Comparison of ENCODE assay signal across 8 cellular contexts in the genomic region with DNA sequence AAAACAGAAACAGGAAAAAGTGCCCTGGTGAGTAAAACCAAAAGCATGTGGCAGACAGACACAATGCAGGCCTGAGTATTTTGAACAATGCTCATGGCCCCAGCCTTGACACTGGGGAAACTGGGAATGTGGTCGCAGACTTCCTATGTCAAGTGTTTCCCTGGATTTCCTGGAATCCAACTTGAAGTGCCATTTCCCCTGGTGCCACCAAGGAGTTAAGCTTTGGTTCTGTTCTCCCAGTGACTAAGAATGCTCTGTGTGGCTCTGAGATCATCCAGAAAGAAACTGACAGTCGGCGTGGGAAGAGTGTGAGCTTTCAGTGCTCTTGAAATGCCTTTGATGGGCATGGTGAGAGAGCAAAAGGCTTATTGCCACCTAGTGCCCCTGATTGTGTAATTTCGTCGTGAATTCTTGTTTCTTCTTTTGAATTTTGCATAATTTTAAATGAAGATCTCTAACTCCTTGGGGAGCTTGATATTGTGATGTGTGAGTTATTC.
DNase-seq lines count a peak whose midpoint lies in the region; ATAC-seq and TF ChIP-seq lines count a peak whose summit lies in the region.

No MANE protein-coding gene starts in this region.

- no peak overlapping the region for H3K18ac ChIP-seq in neuronal stem cell (ENCODE audit: low read length)

- H3K9ac ChIP-seq in BLaER1 treated with 17β-estradiol and CSF1 and Interleukin-3, amounts not matched to agents 10 nM and 100 nM, result no peak overlapping the region; a peak in 2 of 22 replicates
- no peak overlapping the region for H3K9ac ChIP-seq in neuronal stem cell (ENCODE audit: low read depth, low read length, poor library complexity)

- peak overlapping the region; percentile 60 for H2AFZ ChIP-seq in neuronal stem cell (ENCODE audit: low read length)

- no peak overlapping the region for H2BK12ac ChIP-seq in neuronal stem cell (ENCODE audit: low read length)

- H3K36me3 ChIP-seq in BLaER1 treated with 17β-estradiol and CSF1 and Interleukin-3, amounts not matched to agents 10 nM and 100 nM, result no peaks in the 10 kb centered on the region
- H3K36me3 ChIP-seq in neuronal stem cell (replicated peaks in 1 of 2; ENCODE audit: control insufficient read depth in 2 of 2, insufficient read depth in 2 of 2, low read length in 2 of 2) (no peaks in the 10 kb centered on the region), uterus (no peaks in the 10 kb centered on the region)

- H2BK5ac ChIP-seq in neuronal stem cell (ENCODE audit: low read length), result no peak overlapping the region

- peak overlapping the region in 6 of 11 experiments; percentile 5 to 47 (median 27); a peak in 6 of 22 replicates for H3K27ac ChIP-seq in BLaER1 treated with 17β-estradiol and CSF1 and Interleukin-3, amounts not matched to agents 10 nM and 100 nM
- no peak overlapping the region for H3K27ac ChIP-seq in neuronal stem cell (replicated peaks; ENCODE audit: low read length)
- peak overlapping the region; percentile 86 to 94 for H3K27ac ChIP-seq in uterus

- no peak overlapping the region for H4K91ac ChIP-seq in neuronal stem cell (ENCODE audit: low read depth, low read length, poor library complexity)

- peak overlapping the region in 9 of 11 experiments; percentile 1 to 88 (median 39); a peak in 16 of 22 replicates for H3K4me2 ChIP-seq in BLaER1 treated with 17β-estradiol and CSF1 and Interleukin-3, amounts not matched to agents 10 nM and 100 nM
- H3K4me2 ChIP-seq in neuronal stem cell (ENCODE audit: insufficient read depth, low read length, poor library complexity, severe bottlenecking), result no peak overlapping the region

- ATAC-seq in SK-N-SH treated with all-trans-retinoic acid at 6 μM for 48 hours, result peak; percentile 71
- ATAC-seq in HG03039 (IDR thresholded peaks at IDR 0.05; ENCODE audit: unreplicated experiment), result no peak

- H3K9me3 ChIP-seq in BLaER1 treated with 17β-estradiol and CSF1 and Interleukin-3, amounts not matched to agents 10 nM and 100 nM (replicated peaks in 1 of 11), result peaks cover under 1 to 9% (median 4%) of the 10 kb centered on the region in 11 experiments; a peak in 16 of 22 replicates
- H3K9me3 ChIP-seq in neuronal stem cell (replicated peaks in 1 of 2; ENCODE audit: control insufficient read depth in 2 of 2, insufficient read depth in 1 of 2, low read depth in 1 of 2, low read length in 2 of 2), result no peaks in the 10 kb centered on the region
- no peaks in the 10 kb centered on the region for H3K9me3 ChIP-seq in uterus

- H3K4me1 ChIP-seq in BLaER1 treated with 17β-estradiol and CSF1 and Interleukin-3, amounts not matched to agents 10 nM and 100 nM, result peaks cover 26 to 80% (median 54%) of the 10 kb centered on the region in 10 experiments
- H3K4me1 ChIP-seq in neuronal stem cell (ENCODE audit: control insufficient read depth in 2 of 2, insufficient read depth in 1 of 2, low read depth in 1 of 2, low read length in 2 of 2) (peaks cover 8 to 14% of the 10 kb centered on the region in 2 donors), uterus (peaks cover 21 to 22% of the 10 kb centered on the region in 2 donors)

- no peak overlapping the region for H4K8ac ChIP-seq in neuronal stem cell (ENCODE audit: low read depth, low read length)

- no peak overlapping the region for H2BK15ac ChIP-seq in neuronal stem cell (ENCODE audit: low read length)

- no peaks in the 10 kb centered on the region for H3K27me3 ChIP-seq in BLaER1 treated with 17β-estradiol and CSF1 and Interleukin-3, amounts not matched to agents 10 nM and 100 nM
- no peaks in the 10 kb centered on the region for H3K27me3 ChIP-seq in neuronal stem cell (ENCODE audit: control insufficient read depth in 3 of 3, insufficient read depth in 3 of 3, low read depth in 1 of 3, low read length in 3 of 3)
- H3K27me3 ChIP-seq in uterus, result no peaks in the 10 kb centered on the region

- no peaks in the 10 kb centered on the region for H4K20me1 ChIP-seq in BLaER1 treated with 17β-estradiol and CSF1 and Interleukin-3, amounts not matched to agents 10 nM and 100 nM

- no peak overlapping the region for H2BK120ac ChIP-seq in neuronal stem cell (ENCODE audit: low read depth, low read length)

- H3K14ac ChIP-seq in neuronal stem cell (ENCODE audit: low read length), result no peak overlapping the region

- H3K23ac ChIP-seq in neuronal stem cell (ENCODE audit: low read depth, low read length, poor library complexity), result no peak overlapping the region

- no peaks in the 10 kb centered on the region for H3K79me1 ChIP-seq in neuronal stem cell (ENCODE audit: low read depth, low read length)

- H3K4ac ChIP-seq in neuronal stem cell (ENCODE audit: low read length), result no peak overlapping the region

- H3K4me3 ChIP-seq in BLaER1 treated with 17β-estradiol and CSF1 and Interleukin-3, amounts not matched to agents 10 nM and 100 nM, result no peak overlapping the region
- H3K4me3 ChIP-seq in epithelial cell of proximal tubule (ENCODE audit: low read depth, low read length) (no peak overlapping the region), neuronal stem cell (ENCODE audit: low read length in 2 of 2) (no peak overlapping the region), uterus (no peak overlapping the region)

- H2AK5ac ChIP-seq in neuronal stem cell (ENCODE audit: low read depth, low read length), result no peak overlapping the region

- TF ChIP-seq CTCF in epithelial cell of proximal tubule (conservative IDR thresholded peaks at IDR 0.05; ENCODE audit: low read depth, low read length) (peak; percentile 31), uterus (IDR thresholded peaks at IDR 0.05) (no peak)

- intact Hi-C loops in uterus (cut with DNase I; ENCODE audit: low total_unique reads), result loop anchor here (5.0 kb wide), 1 partner anchor 95 kb away; a partner anchor contains a TSS

- peak; percentile 81 for DNase-seq in epithelial cell of proximal tubule (ENCODE audit: low read depth)
- no peak for DNase-seq in neuronal stem cell (ENCODE audit: low spot score)
- peak in 1 of 2 donors; percentile 36 for DNase-seq in uterus
- no peak for DNase-seq in NOMO-1 treated with DMSO at 0.1 percent for 48 hours (lab: John Stamatoyannopoulos, UW; ENCODE audit: unreplicated experiment)
- DNase-seq in LoVo (ENCODE audit: low spot score), result no peak

- no peak for TF ChIP-seq POLR2A in uterus (IDR thresholded peaks at IDR 0.05)

- no CpG with 5 or more reads among the region's 5 CpGs for WGBS in neuronal stem cell (ENCODE audit: extremely low coverage in 2 of 2, insufficient read length in 2 of 2, insufficient replicate concordance in 1 of 2), 2 donors

TF ChIP-seq in SK-N-SH treated with all-trans-retinoic acid at 6 μM for 48 hours, 23 proteins besides CTCF, POLR2A, EP300 and RAD21 (continues in another document):
- TF ChIP-seq ARNTL (CRISPR knock-in tag; IDR thresholded peaks at IDR 0.05; ENCODE audit: borderline replicate concordance, low read depth) (no peak), TOX (CRISPR knock-in tag; IDR thresholded peaks at IDR 0.05; ENCODE audit: borderline replicate concordance) (peak; percentile 23; the same call in 1 of the 2 replicates), BACH2 (CRISPR knock-in tag; IDR thresholded peaks at IDR 0.05; ENCODE audit: borderline replicate concordance) (no peak), TCF4 (CRISPR knock-in tag; IDR thresholded peaks at IDR 0.05; ENCODE audit: borderline replicate concordance) (no peak), CSDC2 (CRISPR knock-in tag; IDR thresholded peaks at IDR 0.05) (peak; percentile 90), ZNF8 (CRISPR knock-in tag; IDR thresholded peaks at IDR 0.05) (no peak)
- TF ChIP-seq, protein P1, sequence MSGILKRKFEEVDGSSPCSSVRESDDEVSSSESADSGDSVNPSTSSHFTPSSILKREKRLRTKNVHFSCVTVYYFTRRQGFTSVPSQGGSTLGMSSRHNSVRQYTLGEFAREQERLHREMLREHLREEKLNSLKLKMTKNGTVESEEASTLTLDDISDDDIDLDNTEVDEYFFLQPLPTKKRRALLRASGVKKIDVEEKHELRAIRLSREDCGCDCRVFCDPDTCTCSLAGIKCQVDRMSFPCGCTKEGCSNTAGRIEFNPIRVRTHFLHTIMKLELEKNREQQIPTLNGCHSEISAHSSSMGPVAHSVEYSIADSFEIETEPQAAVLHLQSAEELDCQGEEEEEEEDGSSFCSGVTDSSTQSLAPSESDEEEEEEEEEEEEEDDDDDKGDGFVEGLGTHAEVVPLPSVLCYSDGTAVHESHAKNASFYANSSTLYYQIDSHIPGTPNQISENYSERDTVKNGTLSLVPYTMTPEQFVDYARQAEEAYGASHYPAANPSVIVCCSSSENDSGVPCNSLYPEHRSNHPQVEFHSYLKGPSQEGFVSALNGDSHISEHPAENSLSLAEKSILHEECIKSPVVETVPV (CRISPR knock-in tag; IDR thresholded peaks at IDR 0.05), result no peak
- TF ChIP-seq, protein P2, sequence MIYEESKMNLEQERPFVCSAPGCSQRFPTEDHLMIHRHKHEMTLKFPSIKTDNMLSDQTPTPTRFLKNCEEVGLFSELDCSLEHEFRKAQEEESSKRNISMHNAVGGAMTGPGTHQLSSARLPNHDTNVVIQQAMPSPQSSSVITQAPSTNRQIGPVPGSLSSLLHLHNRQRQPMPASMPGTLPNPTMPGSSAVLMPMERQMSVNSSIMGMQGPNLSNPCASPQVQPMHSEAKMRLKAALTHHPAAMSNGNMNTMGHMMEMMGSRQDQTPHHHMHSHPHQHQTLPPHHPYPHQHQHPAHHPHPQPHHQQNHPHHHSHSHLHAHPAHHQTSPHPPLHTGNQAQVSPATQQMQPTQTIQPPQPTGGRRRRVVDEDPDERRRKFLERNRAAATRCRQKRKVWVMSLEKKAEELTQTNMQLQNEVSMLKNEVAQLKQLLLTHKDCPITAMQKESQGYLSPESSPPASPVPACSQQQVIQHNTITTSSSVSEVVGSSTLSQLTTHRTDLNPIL (CRISPR knock-in tag; IDR thresholded peaks at IDR 0.05; ENCODE audit: low read depth), result 0 out of 2 replicates have a peak, but pooled peaks have one; percentile 56
